Comparison of ENCODE assay signal across 25 cellular contexts in the genomic region with DNA sequence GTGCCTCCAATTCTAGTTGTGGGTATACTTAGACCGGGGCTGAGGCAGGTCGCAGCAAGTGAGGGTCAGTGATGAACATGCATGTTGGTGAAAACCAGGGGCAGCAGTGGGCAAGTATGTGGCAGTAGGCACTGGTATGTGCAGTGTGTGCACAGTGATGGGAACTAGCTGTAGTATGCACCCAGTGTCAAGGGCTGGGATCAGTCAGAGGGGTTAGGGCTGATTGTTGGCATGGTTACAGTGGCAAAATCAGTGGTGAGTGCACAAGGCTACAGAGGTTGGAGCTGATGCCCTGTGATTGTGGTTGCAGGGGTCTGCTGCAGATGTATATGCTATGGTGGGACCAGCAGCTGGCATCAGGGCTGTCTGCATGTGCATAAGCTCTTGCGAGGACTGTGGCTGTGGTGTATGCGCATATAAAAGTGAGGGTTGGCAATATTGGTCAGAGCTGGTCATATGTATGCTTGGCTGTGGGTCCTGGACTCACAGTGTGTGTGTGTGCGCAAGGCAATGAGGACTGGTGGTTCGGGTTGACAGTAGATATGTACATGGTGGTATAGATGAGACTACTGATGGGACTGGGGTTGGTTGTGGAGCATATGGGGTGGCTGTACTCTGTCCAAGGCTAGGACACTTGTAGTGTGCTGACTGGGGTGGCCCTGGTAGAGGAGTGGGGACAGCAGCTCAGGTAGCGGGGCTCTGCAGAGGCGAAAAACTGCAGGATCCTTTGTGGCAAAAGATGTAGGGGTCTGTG.
"Had no signal": no experiment of that assay in that cellular context is flagged by ENCODE, and none has a peak within 500 bp of the region (broad histone marks: within the 10 kb centered on the region; RNA-seq: fewer than 3 reads in every experiment).

No MANE protein-coding gene starts in this region.

- H3K27me3 ChIP-seq: dorsolateral prefrontal cortex, hepatocyte, spleen, thyroid gland, upper lobe of left lung, vagina had no signal

- H3K9me3 Mint-ChIP-seq: naive thymus-derived CD8-positive, alpha-beta T cell had no signal

- H3K36me3 Mint-ChIP-seq: naive thymus-derived CD8-positive, alpha-beta T cell had no signal

- H3K27ac ChIP-seq: dorsolateral prefrontal cortex, hepatocyte, parathyroid adenoma, psoas muscle, spleen, suprapubic skin, thyroid gland, upper lobe of left lung, vagina had no signal

- H3K4me3 ChIP-seq: dorsolateral prefrontal cortex, hepatocyte, psoas muscle, spleen, suprapubic skin, thyroid gland, upper lobe of left lung, vagina had no signal

- H3K27ac Mint-ChIP-seq: naive thymus-derived CD8-positive, alpha-beta T cell had no signal

- H3K4me2 ChIP-seq: hepatocyte had no signal

- H3K79me2 ChIP-seq: hepatocyte, parathyroid adenoma had no signal

- ATAC-seq: left lobe of liver; naive thymus-derived CD8-positive, alpha-beta T cell; psoas muscle; sciatic nerve had no signal

- H2AFZ ChIP-seq: hepatocyte, parathyroid adenoma had no signal

- H3K9me3 ChIP-seq: psoas muscle, suprapubic skin, thyroid gland, upper lobe of left lung, vagina had no signal

- H3K4me1 ChIP-seq: parathyroid adenoma, psoas muscle, suprapubic skin, thyroid gland, upper lobe of left lung, vagina had no signal

- H3K36me3 ChIP-seq: spleen, suprapubic skin, thyroid gland, upper lobe of left lung, vagina had no signal

- H3K9ac ChIP-seq: parathyroid adenoma had no signal

- H3K4me3 Mint-ChIP-seq: naive thymus-derived CD8-positive, alpha-beta T cell; neural crest cell had no signal

- DNase-seq: cortex of kidney; dorsolateral prefrontal cortex; effector CD8-positive, alpha-beta T cell; foreskin melanocyte; head of caudate nucleus; kidney glomerular epithelial cell; mammary epithelial cell; naive thymus-derived CD8-positive, alpha-beta T cell; nucleus accumbens; psoas muscle; retina; spleen; stimulated activated CD4-positive, alpha-beta T cell treated with anti-CD3 and anti-CD28 coated beads, Interleukin-15, amount 100 ng/mL, for 24 hours; stimulated activated CD4-positive, alpha-beta T cell treated with anti-CD3 and anti-CD28 coated beads, Interleukin-1b, Interleukin-23, amount 100 ng/mL, for 48 hours; stimulated activated CD4-positive, alpha-beta T cell treated with anti-CD3 and anti-CD28 coated beads, Interleukin-4, amount 100 ng/mL, for 24 hours; stimulated activated naive CD4-positive, alpha-beta T cell; thyroid gland; upper lobe of left lung had no signal
